Comparison of ENCODE assay signal across 16 cellular contexts in genomic region chr19:1505991-1506881, GRCh38. TPM values are rescaled to one million over a fixed set of nuclear protein-coding genes. Genes with fewer than 3 reads are reported as not detected.
"Had no signal": no experiment of that assay in that cellular context is flagged by ENCODE, and none has a peak within 500 bp of the region (broad histone marks: within the 10 kb centered on the region; RNA-seq: fewer than 3 reads in every experiment).

No MANE protein-coding gene starts in this region.

- H3K27ac ChIP-seq: coronary artery, VCaP had no signal

- H3K4me3 ChIP-seq: coronary artery, lung had no signal

- ATAC-seq: activated T-cell treated with anti-CD3 and anti-CD28 coated beads, Interleukin-2, amount 50 U/mL, for 72 hours; left colon; natural killer cell had no signal

- H3K9me3 Mint-ChIP-seq: activated CD4-positive, alpha-beta memory T cell treated with anti-CD3 and anti-CD28 coated beads for 36 hours; activated T-cell treated with anti-CD3 and anti-CD28 coated beads, Interleukin-2, amount 50 U/mL, for 72 hours; natural killer cell had no signal

- H3K4me3 Mint-ChIP-seq: activated CD4-positive, alpha-beta memory T cell treated with anti-CD3 and anti-CD28 coated beads for 36 hours; activated T-cell treated with anti-CD3 and anti-CD28 coated beads, Interleukin-2, amount 50 U/mL, for 72 hours; natural killer cell had no signal

- H3K27ac Mint-ChIP-seq: activated CD4-positive, alpha-beta memory T cell treated with anti-CD3 and anti-CD28 coated beads for 36 hours; activated T-cell treated with anti-CD3 and anti-CD28 coated beads, Interleukin-2, amount 50 U/mL, for 72 hours had no signal

- DNase-seq: activated CD4-positive, alpha-beta memory T cell treated with anti-CD3 and anti-CD28 coated beads for 36 hours; activated T-cell treated with anti-CD3 and anti-CD28 coated beads, Interleukin-2, amount 50 U/mL, for 72 hours; caudate nucleus; effector memory CD4-positive, alpha-beta T cell; hypothalamus; natural killer cell; stimulated activated CD4-positive, alpha-beta T cell treated with anti-CD3 and anti-CD28 coated beads, Interleukin-4, amount 100 ng/mL, for 1 hour; stimulated activated CD8-positive, alpha-beta memory T cell treated with anti-CD3 and anti-CD28 coated beads, Interleukin-4, amount 100 ng/mL, for 48 hours; T-helper 9 cell had no signal

- H3K36me3 Mint-ChIP-seq: activated CD4-positive, alpha-beta memory T cell treated with anti-CD3 and anti-CD28 coated beads for 36 hours; natural killer cell had no signal

RNA-seq across cellular contexts. Expression of gene PLK5, which starts 17.6 kb away (rescaled TPM):
- total RNA-seq: activated CD4-positive, alpha-beta memory T cell treated with anti-CD3 and anti-CD28 coated beads for 36 hours; activated T-cell treated with anti-CD3 and anti-CD28 coated beads, Interleukin-2, amount 50 U/mL, for 72 hours; epithelial cell of proximal tubule; glomerular endothelial cell; left colon; lung; mononuclear cell; natural killer cell had no signal
